12 cellular contexts compared by ENCODE assay signal in the genomic region with DNA sequence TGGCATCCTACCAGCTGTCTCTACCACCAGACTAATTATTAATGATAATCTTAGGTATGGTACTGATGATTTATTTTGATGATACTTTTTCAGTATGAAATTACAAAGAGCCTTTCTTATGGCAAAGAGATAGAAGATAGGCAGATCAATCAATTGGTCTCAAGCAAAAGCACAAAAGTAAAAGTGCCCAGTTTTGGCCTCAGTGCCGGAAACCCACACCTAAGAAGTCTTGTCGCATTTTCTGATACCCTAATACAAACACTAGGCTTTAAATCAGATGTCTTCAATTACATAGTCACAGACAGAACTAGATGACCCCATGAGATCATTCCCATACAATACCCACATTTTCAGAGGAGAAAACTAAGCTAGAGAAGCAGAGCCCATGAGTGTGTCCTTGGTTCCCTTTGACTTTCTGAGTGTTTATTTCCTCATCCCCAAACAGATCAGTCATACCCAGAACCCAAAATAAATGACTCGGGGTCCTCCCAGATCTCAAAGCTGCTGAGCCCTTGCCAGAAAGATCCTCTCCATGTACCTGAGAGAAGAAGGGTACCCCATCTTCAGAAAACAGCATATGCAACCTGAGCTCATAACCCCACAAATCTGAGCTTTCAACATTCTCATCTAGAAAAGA. TPM values are rescaled to one million over a fixed set of nuclear protein-coding genes. Genes with fewer than 3 reads are reported as not detected.
A peak's percentile ranks its signal among the peaks of the same experiment; 100 is the strongest.
DNase-seq lines count a peak whose midpoint lies in the region; ATAC-seq and TF ChIP-seq lines count a peak whose summit lies in the region.
"Had no signal": no experiment of that assay in that cellular context is flagged by ENCODE, and none has a peak within 500 bp of the region (broad histone marks: within the 10 kb centered on the region; RNA-seq: fewer than 3 reads in every experiment).

No MANE protein-coding gene starts in this region.

- H3K27me3 ChIP-seq in heart right ventricle (no peaks in the 10 kb centered on the region), upper lobe of right lung (no peaks in the 10 kb centered on the region)
- H3K27me3 ChIP-seq: SJCRH30 had no signal

- WGBS in heart right ventricle, 2 donors: 59 to 71% methylated on average over 3 of the region's 3 CpGs

- intact Hi-C loops in heart right ventricle (cut with DNase I): loop anchor here in 4 of 10 donors (10.0 kb wide), 3 partner anchors 77 to 97 kb away; no protein-coding TSS in a partner anchor
- intact Hi-C loops in Right ventricle myocardium inferior (cut with DNase I): no loop called here
- intact Hi-C loops in activated CD8-positive, alpha-beta T cell treated with anti-CD3 and anti-CD28 coated beads for 36 hours (cut with micrococcal nuclease): loop anchor here (5.0 kb wide), 1 partner anchor 66 kb away; no protein-coding TSS in a partner anchor
- intact Hi-C loops in upper lobe of right lung (cut with DNase I): loop anchor here (10.0 kb wide), 2 partner anchors 93 to 97 kb away; no protein-coding TSS in a partner anchor

- H3K36me3 ChIP-seq in heart right ventricle: peaks cover 0 to 66% (median 3%) of the 10 kb centered on the region in 9 donors
- H3K36me3 ChIP-seq in upper lobe of right lung: peaks cover 17% of the 10 kb centered on the region

- H3K36me3 Mint-ChIP-seq in activated CD8-positive, alpha-beta T cell treated with anti-CD3 and anti-CD28 coated beads for 36 hours (ENCODE audit: low read depth): peaks cover 83% of the 10 kb centered on the region
- H3K36me3 Mint-ChIP-seq in mesothelial cell of epicardium: peaks cover 8% of the 10 kb centered on the region

- no peak for TF ChIP-seq CTCF in heart right ventricle (IDR thresholded peaks at IDR 0.05)
- TF ChIP-seq CTCF in activated CD8-positive, alpha-beta T cell treated with anti-CD3 and anti-CD28 coated beads for 36 hours (IDR thresholded peaks at IDR 0.05): no peak
- no peak for TF ChIP-seq CTCF in mesothelial cell of epicardium (IDR thresholded peaks at IDR 0.05; ENCODE audit: unreplicated experiment)
- TF ChIP-seq CTCF in upper lobe of right lung (IDR thresholded peaks at IDR 0.05): no peak

- POLR2A ChIA-PET in activated CD8-positive, alpha-beta T cell treated with anti-CD3 and anti-CD28 coated beads for 36 hours (lab: Charles Lee): interaction anchor here (0.8 to 9.4 kb wide), 5 partner anchors 15 to 103 kb away, joined by 3 to 71 read pairs (median 3); no protein-coding TSS in a partner anchor

- H3K4me1 ChIP-seq in heart right ventricle: peaks cover 0 to 100% (median 76%) of the 10 kb centered on the region in 9 donors
- peaks cover 47% of the 10 kb centered on the region for H3K4me1 ChIP-seq in upper lobe of right lung

- H3K27me3 Mint-ChIP-seq in activated CD8-positive, alpha-beta T cell treated with anti-CD3 and anti-CD28 coated beads for 36 hours: no peaks in the 10 kb centered on the region
- no peaks in the 10 kb centered on the region for H3K27me3 Mint-ChIP-seq in mesothelial cell of epicardium (ENCODE audit: low read depth)

- H3K27ac ChIP-seq in heart right ventricle: peak overlapping the region in 6 of 10 donors; percentile 13 to 97 (median 46)
- peak overlapping the region; percentile 20 for H3K27ac ChIP-seq in upper lobe of right lung
- H3K27ac ChIP-seq: SJCRH30 had no signal

- CTCF ChIA-PET in activated CD8-positive, alpha-beta T cell treated with anti-CD3 and anti-CD28 coated beads for 36 hours (lab: Charles Lee): interaction anchor here (0.9 to 3.0 kb wide), 9 partner anchors 9 to 105 kb away, joined by 3 to 18 read pairs (median 5); no protein-coding TSS in a partner anchor

- peaks cover 67% of the 10 kb centered on the region for H3K4me1 Mint-ChIP-seq in activated CD8-positive, alpha-beta T cell treated with anti-CD3 and anti-CD28 coated beads for 36 hours (ENCODE audit: low read depth)
- H3K4me1 Mint-ChIP-seq in mesothelial cell of epicardium: peaks cover 52% of the 10 kb centered on the region

- no peaks in the 10 kb centered on the region for H3K9me3 ChIP-seq in heart right ventricle
- H3K9me3 ChIP-seq in upper lobe of right lung: no peaks in the 10 kb centered on the region
- H3K9me3 ChIP-seq: SJCRH30 had no signal

- no peak for DNase-seq in heart right ventricle
- DNase-seq in Right ventricle myocardium inferior (ENCODE audit: missing footprints): no peak
- no peak for DNase-seq in activated CD8-positive, alpha-beta T cell treated with anti-CD3 and anti-CD28 coated beads for 36 hours
- DNase-seq in mesothelial cell of epicardium (ENCODE audit: low spot score in 2 of 2, unreplicated experiment in 2 of 2): no peak
- DNase-seq in upper lobe of right lung: no peak
- DNase-seq in NCI-H2081 (lab: John Stamatoyannopoulos, UW): no peak
- no peak for DNase-seq in SW480 (ENCODE audit: low spot score)
- DNase-seq: activated CD8-positive, alpha-beta memory T cell treated with anti-CD3 and anti-CD28 coated beads for 24 hours; C1 segment of cervical spinal cord; NCI-H524; SJCRH30 had no signal

- H3K27ac Mint-ChIP-seq in activated CD8-positive, alpha-beta T cell treated with anti-CD3 and anti-CD28 coated beads for 36 hours: peak overlapping the region; percentile 95
- H3K27ac Mint-ChIP-seq in mesothelial cell of epicardium: peak overlapping the region; percentile 7

- peak overlapping the region; percentile 92 for H3K4me3 Mint-ChIP-seq in activated CD8-positive, alpha-beta T cell treated with anti-CD3 and anti-CD28 coated beads for 36 hours
- H3K4me3 Mint-ChIP-seq in mesothelial cell of epicardium: no peak overlapping the region

- H3K9me3 Mint-ChIP-seq in activated CD8-positive, alpha-beta T cell treated with anti-CD3 and anti-CD28 coated beads for 36 hours: no peaks in the 10 kb centered on the region
- no peaks in the 10 kb centered on the region for H3K9me3 Mint-ChIP-seq in mesothelial cell of epicardium

- no peak for ATAC-seq in heart right ventricle
- no peak for ATAC-seq in Right ventricle myocardium inferior
- ATAC-seq in activated CD8-positive, alpha-beta T cell treated with anti-CD3 and anti-CD28 coated beads for 36 hours: no peak
- no peak for ATAC-seq in upper lobe of right lung
- ATAC-seq in HG02840 (IDR thresholded peaks at IDR 0.05; ENCODE audit: low FRiP score, unreplicated experiment): no peak

- H3K4me3 ChIP-seq in heart right ventricle: peak overlapping the region in 7 of 10 donors; percentile 5 to 97 (median 72)
- H3K4me3 ChIP-seq in upper lobe of right lung: no peak overlapping the region
- H3K4me3 ChIP-seq: SJCRH30 had no signal

RNA-seq across cellular contexts. Expression of gene ITPKB, which starts 7.7 kb away (rescaled TPM):
- total RNA-seq in heart right ventricle (10 to 100 TPM; 12.1 to 30.5 (median 16.6) TPM), Right ventricle myocardium inferior (24.8 TPM), mesothelial cell of epicardium (19.7 to 21.2 TPM (median 21.0 TPM) in 3 replicates), upper lobe of right lung (44.1 TPM)
- polyA plus RNA-seq in heart right ventricle: 10 to 100 TPM in 1 of 2 donors, 1 to 10 TPM in 1; 4.5 to 17.0 TPM
- total RNA-seq in activated CD8-positive, alpha-beta T cell treated with anti-CD3 and anti-CD28 coated beads for 36 hours: 10 to 100 TPM; 40.8 to 42.6 TPM
